Comparison of ENCODE assay signal across 30 cellular contexts in genomic region chr6:100883347-100883746, GRCh38.
"Had no signal": no experiment of that assay in that cellular context is flagged by ENCODE, and none has a peak within 500 bp of the region (broad histone marks: within the 10 kb centered on the region; RNA-seq: fewer than 3 reads in every experiment).

No MANE protein-coding gene starts in this region.

- H3K36me3 ChIP-seq: adrenal gland, ascending aorta, breast epithelium, cardiac muscle cell, colonic mucosa, esophagus squamous epithelium, gastroesophageal sphincter had no signal

- H3K9me3 ChIP-seq: adrenal gland, ascending aorta, breast epithelium, colonic mucosa, esophagus squamous epithelium, gastroesophageal sphincter had no signal

- FAIRE-seq: endometrium, endothelial cell of umbilical vein had no signal

- H3K4me1 ChIP-seq: breast epithelium had no signal

- H3K27me3 ChIP-seq: adrenal gland, ascending aorta, breast epithelium, cardiac muscle cell, colonic mucosa, esophagus squamous epithelium, gastroesophageal sphincter had no signal

- DNase-seq: activated CD4-positive, alpha-beta memory T cell treated with anti-CD3 and anti-CD28 coated beads for 36 hours; activated CD4-positive, alpha-beta T cell treated with anti-CD3 and anti-CD28 coated beads for 36 hours; activated CD4-positive, alpha-beta T cell treated with anti-CD3 and anti-CD28 coated beads, Interleukin-2, amount 10 ng/mL, durations not matched to agents 24 days and 14 days; activated CD4-positive, CD25-positive, alpha-beta regulatory T cell; activated CD4-positive, CD25-positive, alpha-beta regulatory T cell treated with anti-CD3 and anti-CD28 coated beads, Interleukin-2, amount 50 U/mL, for 72 hours; activated CD8-positive, alpha-beta memory T cell treated with anti-CD3 and anti-CD28 coated beads, Interleukin-2, amount 10 ng/mL, durations not matched to agents 7 days and 5 days; activated CD8-positive, alpha-beta memory T cell treated with anti-CD3 and anti-CD28 coated beads, Interleukin-2, amount 50 U/mL, for 4 hours; activated CD8-positive, alpha-beta T cell treated with anti-CD3 and anti-CD28 coated beads, Interleukin-2, amount 10 ng/mL, durations not matched to agents 7 days and 5 days; activated effector memory CD4-positive, alpha-beta T cell treated with anti-CD3 and anti-CD28 coated beads, Interleukin-2, amount 50 U/mL, for 16 hours; activated naive CD4-positive, alpha-beta T cell treated with anti-CD3 and anti-CD28 coated beads for 36 hours; activated naive CD8-positive, alpha-beta T cell treated with anti-CD3 and anti-CD28 coated beads for 36 hours; activated naive CD8-positive, alpha-beta T cell treated with anti-CD3 and anti-CD28 coated beads, Interleukin-2, amount 50 U/mL, for 24 hours; activated T-cell treated with anti-CD3 and anti-CD28 coated beads, Interleukin-2, amount 50 U/mL, for 1 hour; activated T-cell treated with anti-CD3 and anti-CD28 coated beads, Interleukin-2, amount 50 U/mL, for 48 hours; adrenal gland; amygdala; central memory CD4-positive, alpha-beta T cell; cerebellar nuclear complex; colonic mucosa; effector CD8-positive, alpha-beta T cell; esophagus squamous epithelium; foreskin melanocyte; T-helper 2 cell had no signal

- ATAC-seq: activated CD4-positive, alpha-beta T cell treated with anti-CD3 and anti-CD28 coated beads for 36 hours; activated CD8-positive, alpha-beta memory T cell treated with anti-CD3 and anti-CD28 coated beads, Interleukin-2, amount 10 ng/mL, durations not matched to agents 7 days and 5 days; activated CD8-positive, alpha-beta T cell treated with anti-CD3 and anti-CD28 coated beads, Interleukin-2, amount 10 ng/mL, durations not matched to agents 7 days and 5 days; activated naive CD8-positive, alpha-beta T cell treated with anti-CD3 and anti-CD28 coated beads, Interleukin-2, amount 50 U/mL, for 24 hours; gastroesophageal sphincter had no signal

- H3K4me3 ChIP-seq: adrenal gland, ascending aorta, breast epithelium, cardiac muscle cell, colonic mucosa, esophagus squamous epithelium, gastroesophageal sphincter had no signal

- H3K27ac ChIP-seq: adrenal gland, ascending aorta, breast epithelium, cardiac muscle cell, colonic mucosa, epithelial cell of prostate, esophagus squamous epithelium, gastroesophageal sphincter had no signal
